Comparison of ENCODE assay signal across 6 cellular contexts in genomic region chrX:13319953-13320352, GRCh38.
"Had no signal": no experiment of that assay in that cellular context is flagged by ENCODE, and none has a peak within 500 bp of the region (broad histone marks: within the 10 kb centered on the region; RNA-seq: fewer than 3 reads in every experiment).

Gene ATXN3L, minus strand, starts transcription at chrX:13320053. Its CDS starts 119 bp downstream, at chrX:13319934.

- DNase-seq: IMR-90, KBM-7, KG1 had no signal

- H3K4me1 Mint-ChIP-seq: IgD-negative memory B cell had no signal

- ATAC-seq: HepG2, K562 had no signal

- H3K27ac Mint-ChIP-seq: IgD-negative memory B cell had no signal

- H3K36me3 Mint-ChIP-seq: IgD-negative memory B cell had no signal
